Comparison of ENCODE assay signal across 8 cellular contexts in the genomic region with DNA sequence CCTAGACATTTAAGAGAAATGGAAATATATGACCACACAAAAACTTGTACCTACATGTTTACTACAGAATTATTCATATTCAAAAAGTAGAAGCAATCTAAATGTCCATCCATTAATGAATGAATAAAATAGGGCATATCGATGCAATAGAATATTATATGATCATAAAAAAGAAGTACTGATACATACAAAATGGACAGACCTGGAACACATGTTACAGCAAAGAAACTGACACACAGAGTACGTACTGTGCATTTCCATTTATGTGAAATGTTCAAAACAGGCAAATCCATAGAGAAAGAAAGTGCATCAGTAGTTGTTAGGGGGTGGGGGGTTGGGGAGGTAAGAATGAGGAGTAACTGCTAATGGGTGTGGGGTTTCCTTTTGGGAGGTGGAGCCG.
"Had no signal": no experiment of that assay in that cellular context is flagged by ENCODE, and none has a peak within 500 bp of the region (broad histone marks: within the 10 kb centered on the region; RNA-seq: fewer than 3 reads in every experiment).

No MANE protein-coding gene starts in this region.

- FAIRE-seq: HepG2, HTR-8/SVneo, K562 had no signal

- DNase-seq: IMR-90, KBM-7, KG1 had no signal

- H3K4me3 ChIP-seq: K562 had no signal

- ATAC-seq: HepG2, K562 had no signal

- H3K27ac ChIP-seq: HL-60, KMS-11 had no signal
